ENCODE assay signal across 15 cellular contexts in the genomic region with DNA sequence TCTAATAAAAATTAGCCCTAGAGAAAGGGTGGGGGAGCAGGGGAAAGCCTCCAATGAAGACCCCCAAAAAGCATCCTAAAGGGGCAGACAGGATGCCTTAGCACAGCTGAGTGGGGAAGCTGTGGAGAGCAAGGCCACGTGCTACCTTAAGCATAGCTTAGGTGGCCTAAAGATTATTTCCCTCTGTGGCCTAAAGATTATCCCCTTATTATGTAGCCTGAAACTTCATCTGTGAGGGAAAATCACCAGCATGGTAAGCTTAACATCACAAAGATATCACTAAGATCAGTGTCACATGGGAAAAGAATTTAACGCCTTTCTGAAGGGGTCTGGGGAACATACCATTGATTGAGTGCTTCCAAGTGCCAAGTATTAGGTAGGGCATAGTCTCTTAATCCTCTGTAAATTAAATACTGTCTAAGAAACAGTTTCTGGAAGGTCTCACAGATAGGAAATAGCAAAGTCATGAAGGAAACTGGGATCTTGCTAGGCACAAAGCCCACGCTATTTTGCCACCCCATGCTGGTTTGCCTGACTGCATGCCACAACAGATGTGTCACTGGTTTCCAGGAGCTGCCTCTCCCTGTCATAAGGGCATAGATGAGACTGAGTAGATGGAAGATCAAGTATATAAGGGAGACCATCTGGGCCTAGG.
DNase-seq lines count a peak whose midpoint lies in the region; ATAC-seq lines count a peak whose summit lies in the region.
"Had no signal": no experiment of that assay in that cellular context is flagged by ENCODE, and none has a peak within 500 bp of the region (broad histone marks: within the 10 kb centered on the region; RNA-seq: fewer than 3 reads in every experiment).

No MANE protein-coding gene starts in this region.

- ATAC-seq in GM18511 (IDR thresholded peaks at IDR 0.05; ENCODE audit: unreplicated experiment) = no peak
- ATAC-seq: activated T-cell treated with anti-CD3 and anti-CD28 coated beads, Interleukin-2, amount 50 U/mL, for 4 hours; naive thymus-derived CD8-positive, alpha-beta T cell had no signal

- H3K27ac ChIP-seq in epithelial cell of prostate = peak overlapping the region; percentile 29
- H3K27ac ChIP-seq: SJSA1, testis had no signal

- DNase-seq in GM04503 (ENCODE audit: low read depth) (peak; percentile 20), RPMI7951 (ENCODE audit: low read depth) (peak; percentile 34), epithelial cell of prostate (ENCODE audit: low read depth, low spot score) (peak; percentile 20), renal cortical epithelial cell (ENCODE audit: low read depth) (peak; percentile 43), NCI-H187 (lab: John Stamatoyannopoulos, UW) (no peak), foreskin melanocyte (no peak)
- DNase-seq in activated CD4-positive, alpha-beta T cell treated with anti-CD3 and anti-CD28 coated beads for 48 hours = no peak
- DNase-seq: activated T-cell treated with anti-CD3 and anti-CD28 coated beads, Interleukin-2, amount 50 U/mL, for 4 hours; kidney glomerular epithelial cell; naive thymus-derived CD8-positive, alpha-beta T cell; NCI-H1436; NCI-H526 treated with DMSO at 0.1 percent for 48 hours; testis had no signal

Comparison
In these comparisons a context has a peak if more than half of its experiments do, and no peak if none do; other contexts are left out.
1. DNase-seq: peak in GM04503 (single experiment), RPMI7951 (single experiment), epithelial cell of prostate (single experiment) and renal cortical epithelial cell (single experiment); none in activated CD4-positive, alpha-beta T cell treated with anti-CD3 and anti-CD28 coated beads for 48 hours (single experiment), NCI-H187 (0 of 2) and foreskin melanocyte (single experiment).